In genomic region chr6:137873273-137873762, GRCh38 we compare ENCODE assay signal across 8 cellular contexts. TPM values are rescaled to one million over a fixed set of nuclear protein-coding genes. Genes with fewer than 3 reads are reported as not detected.
A peak's percentile ranks its signal among the peaks of the same experiment; 100 is the strongest.
DNase-seq lines count a peak whose midpoint lies in the region; ATAC-seq and TF ChIP-seq lines count a peak whose summit lies in the region.

No MANE protein-coding gene starts in this region.

- TF ChIP-seq CTCF in GM10266 (IDR thresholded peaks at IDR 0.05; ENCODE audit: control insufficient read depth, insufficient read depth, low read depth, missing control alignments) (no peak), breast epithelium (IDR thresholded peaks at IDR 0.05) (no peak)

- peak overlapping the region; percentile 4 to 31 (median 29) for H3K4me3 ChIP-seq in breast epithelium
- no peak overlapping the region for H3K4me3 ChIP-seq in mucosa of stomach (ENCODE audit: low read length)
- peak overlapping the region in 3 of 5 donors; percentile 3 to 25 (median 19) for H3K4me3 ChIP-seq in subcutaneous abdominal adipose tissue (ENCODE audit: low read depth in 1 of 5, low read length in 5 of 5)

- ATAC-seq in HG02642 (IDR thresholded peaks at IDR 0.05; ENCODE audit: poor library complexity, unreplicated experiment) = peak; percentile 47

- H3K9me3 ChIP-seq in breast epithelium (no peaks in the 10 kb centered on the region), mucosa of stomach (ENCODE audit: control insufficient read depth, low read length) (no peaks in the 10 kb centered on the region), subcutaneous abdominal adipose tissue (ENCODE audit: control insufficient read depth in 5 of 5, low read length in 5 of 5) (no peaks in the 10 kb centered on the region)

- no peaks in the 10 kb centered on the region for H3K27me3 ChIP-seq in breast epithelium
- no peaks in the 10 kb centered on the region for H3K27me3 ChIP-seq in mucosa of stomach (ENCODE audit: control insufficient read depth, insufficient read depth, low read length)
- H3K27me3 ChIP-seq in subcutaneous abdominal adipose tissue (ENCODE audit: control insufficient read depth in 5 of 5, insufficient read depth in 4 of 5, low read length in 5 of 5) = no peaks in the 10 kb centered on the region

- TF ChIP-seq POLR2A in breast epithelium (IDR thresholded peaks at IDR 0.05) = no peak

- intact Hi-C loops in breast epithelium (cut with DNase I; ENCODE audit: low total_unique reads) = no loop called here

- H3K4me1 ChIP-seq in breast epithelium = no peaks in the 10 kb centered on the region
- peaks cover 46% of the 10 kb centered on the region for H3K4me1 ChIP-seq in mucosa of stomach (ENCODE audit: control insufficient read depth, insufficient read depth, low read length)
- H3K4me1 ChIP-seq in subcutaneous abdominal adipose tissue (ENCODE audit: control insufficient read depth in 5 of 5, insufficient read depth in 5 of 5, low read length in 5 of 5) = peaks cover 3 to 67% (median 57%) of the 10 kb centered on the region in 5 donors

- H3K27ac ChIP-seq in breast epithelium (peak overlapping the region; percentile 49 to 68), subcutaneous abdominal adipose tissue (ENCODE audit: low read depth, low read length) (peak overlapping the region; percentile 94)

- no peaks in the 10 kb centered on the region for H3K36me3 ChIP-seq in breast epithelium
- H3K36me3 ChIP-seq in mucosa of stomach (ENCODE audit: control insufficient read depth, insufficient read depth, low read length) = peaks cover 3% of the 10 kb centered on the region
- H3K36me3 ChIP-seq in subcutaneous abdominal adipose tissue (ENCODE audit: control insufficient read depth in 5 of 5, insufficient read depth in 5 of 5, low read length in 5 of 5) = peaks cover 28 to 44% (median 41%) of the 10 kb centered on the region in 5 donors

- DNase-seq in GM10266 (ENCODE audit: extremely low spot score) (peak; percentile 67), SIG-M5 treated with dmso at 0.1 percent for 504 hours (lab: John Stamatoyannopoulos, UW; ENCODE audit: unreplicated experiment) (peak; percentile 93), breast epithelium (ENCODE audit: low spot score in 2 of 2) (peak in 1 of 2 donors; percentile 85), ecto neural progenitor cell (ENCODE audit: low spot score) (no peak), NCI-H1436 treated with DMSO at 0.1 percent for 48 hours (lab: John Stamatoyannopoulos, UW) (no peak)

- H3K9ac ChIP-seq in mucosa of stomach (ENCODE audit: low read length) (peak overlapping the region; percentile 25), subcutaneous abdominal adipose tissue (ENCODE audit: low read length in 5 of 5) (peak overlapping the region in 4 of 5 donors; percentile 9 to 79 (median 56))

RNA-seq across cellular contexts. Expression of gene TNFAIP3, which starts 6.3 kb away (rescaled TPM):
- total RNA-seq in breast epithelium = 10 to 100 TPM; 21.3 to 50.5 (median 25.9) TPM

Comparison
In these comparisons a context has a peak if more than half of its experiments do, and no peak if none do; other contexts are left out.
1. DNase-seq: peak in GM10266 (single experiment) and SIG-M5 treated with dmso at 0.1 percent for 504 hours (single experiment); none in ecto neural progenitor cell (single experiment) and NCI-H1436 treated with DMSO at 0.1 percent for 48 hours (single experiment).